ENCODE assay signal across 9 cellular contexts in genomic region chr20:46709055-46709458, GRCh38. TPM values are rescaled to one million over a fixed set of nuclear protein-coding genes. Genes with fewer than 3 reads are reported as not detected.
DNase-seq lines count a peak whose midpoint lies in the region; ATAC-seq and TF ChIP-seq lines count a peak whose summit lies in the region.
"Had no signal": no experiment of that assay in that cellular context is flagged by ENCODE, and none has a peak within 500 bp of the region (broad histone marks: within the 10 kb centered on the region; RNA-seq: fewer than 3 reads in every experiment).

No MANE protein-coding gene starts in this region.

- H3K36me3 ChIP-seq in PC-3 (ENCODE audit: low read depth, low read length) = no peaks in the 10 kb centered on the region

- H4K20me1 ChIP-seq in PC-3 (ENCODE audit: low read length) = no peaks in the 10 kb centered on the region

- H3K4me3 ChIP-seq in AG04449 (ENCODE audit: low read depth, low read length) = peak overlapping the region; percentile 69
- H3K4me3 ChIP-seq in PC-3 (ENCODE audit: low read length) = peak overlapping the region; percentile 93

- H3K9me2 ChIP-seq in PC-3 (replicated peaks; ENCODE audit: low read length) = no peaks in the 10 kb centered on the region

- peak overlapping the region; percentile 97 for H3K27ac Mint-ChIP-seq in neural crest cell (ENCODE audit: unreplicated experiment)

- peak overlapping the region; percentile 99 for H3K4me2 ChIP-seq in PC-3 (ENCODE audit: low read length)

- H2AFZ ChIP-seq in PC-3 (ENCODE audit: low read length) = peak overlapping the region; percentile 97

- peak; percentile 37 for ATAC-seq in PC-3
- ATAC-seq in esophagus mucosa = peak; percentile 60
- ATAC-seq in HG02610 (IDR thresholded peaks at IDR 0.05; ENCODE audit: unreplicated experiment) = no peak

- no peaks in the 10 kb centered on the region for H3F3A ChIP-seq in PC-3 (ENCODE audit: low read length, unreplicated experiment)

- H3K4me1 Mint-ChIP-seq in neural crest cell = peaks cover 38% of the 10 kb centered on the region

- H3K4me3 Mint-ChIP-seq in neural crest cell = peak overlapping the region; percentile 90

- DNase-seq in AG04449 (ENCODE audit: low read depth, low spot score) = no peak
- DNase-seq in PC-3 = peak; percentile 14
- no peak for DNase-seq in neural crest cell (ENCODE audit: low read depth, low spot score)
- no peak for DNase-seq in RPMI8226
- no peak for DNase-seq in NCI-H1092 treated with DMSO at 0.1 percent for 48 hours (lab: John Stamatoyannopoulos, UW)
- DNase-seq in activated CD4-positive, CD25-positive, alpha-beta regulatory T cell (lab: John Stamatoyannopoulos, UW) = no peak
- DNase-seq: activated effector memory CD4-positive, alpha-beta T cell treated with Interleukin-2 at 50 U/mL for 16 hours had no signal

- H3K9me3 ChIP-seq in PC-3 (ENCODE audit: low read length) = peaks cover 11% of the 10 kb centered on the region; the same call in 1 of the 2 replicates

- TF ChIP-seq CTCF in AG04449 (IDR thresholded peaks at IDR 0.05; ENCODE audit: insufficient read depth, low read length, missing control alignments) (no peak), PC-3 (conservative IDR thresholded peaks at IDR 0.05; ENCODE audit: low read depth, low read length) (no peak), neural crest cell (conservative IDR thresholded peaks at IDR 0.05) (no peak)

- H3K4me1 ChIP-seq in PC-3 (ENCODE audit: insufficient read depth, low read length) = peaks cover 16% of the 10 kb centered on the region

- H3K27me3 ChIP-seq in PC-3 (ENCODE audit: low read length) = no peaks in the 10 kb centered on the region

- H3K9me3 Mint-ChIP-seq in neural crest cell = no peaks in the 10 kb centered on the region

- POLR2A ChIA-PET in AG04449 (lab: Yijun Ruan, JAX) (no interaction called here), PC-3 (lab: Charles Lee; ENCODE audit: unreplicated experiment) (no interaction called here)

- BruUV-seq in PC-3 (replicated peaks; lab: Mats Ljungman, UMichigan) = TSS peak; percentile 77

- H3K27me3 Mint-ChIP-seq in neural crest cell (ENCODE audit: low read depth) = no peaks in the 10 kb centered on the region

- H3K79me2 ChIP-seq in PC-3 (ENCODE audit: low read length) = peaks cover 10% of the 10 kb centered on the region

- H3K9ac ChIP-seq in PC-3 (ENCODE audit: low read length) = peak overlapping the region; percentile 88

- peaks cover 2% of the 10 kb centered on the region for H3K36me3 Mint-ChIP-seq in neural crest cell (ENCODE audit: low read depth)

- intact Hi-C loops in PC-3 (cut with micrococcal nuclease) = no loop called here

- H3K27ac ChIP-seq in PC-3 (ENCODE audit: low read length) = no peak overlapping the region; the same call in 1 of the 2 replicates

- CTCF ChIA-PET in AG04449 (lab: Yijun Ruan, JAX) = interaction anchor here (1.5 kb wide), 1 partner anchor 9 kb away, joined by 8 read pairs; no protein-coding TSS in a partner anchor
- CTCF ChIA-PET in PC-3 (lab: Charles Lee) = no interaction called here

RNA-seq across cellular contexts. Expression of gene SLC2A10, which starts 0.4 kb away (rescaled TPM):
- 9.6 and 10.8 TPM in 2 replicates for total RNA-seq in PC-3 (2014; rRNA removed)
- 2.1 TPM for total RNA-seq in esophagus mucosa
- 11.3 and 12.7 TPM in 2 replicates for total RNA-seq in neural crest cell

RNA-seq across cellular contexts. Expression of gene TP53RK, which starts 19.8 kb away (rescaled TPM):
- 41.4 and 48.1 TPM in 2 replicates for total RNA-seq in PC-3 (2014; rRNA removed)
- total RNA-seq in esophagus mucosa = 7.8 TPM
- total RNA-seq in neural crest cell = 19.5 and 19.8 TPM in 2 replicates

RNA-seq across cellular contexts. Expression of gene SLC13A3, which starts 57.8 kb away (rescaled TPM):
- total RNA-seq in PC-3 (2014; rRNA removed) (not detected in 2 replicates), esophagus mucosa (0.92 TPM), neural crest cell (6.1 and 6.7 TPM in 2 replicates)
